20 cellular contexts compared by ENCODE assay signal in genomic region chr14:105283899-105284298, GRCh38. TPM values are rescaled to one million over a fixed set of nuclear protein-coding genes. Genes with fewer than 3 reads are reported as not detected.
A peak's percentile ranks its signal among the peaks of the same experiment; 100 is the strongest.
DNase-seq lines count a peak whose midpoint lies in the region; ATAC-seq lines count a peak whose summit lies in the region.
"Had no signal": no experiment of that assay in that cellular context is flagged by ENCODE, and none has a peak within 500 bp of the region (broad histone marks: within the 10 kb centered on the region; RNA-seq: fewer than 3 reads in every experiment).

No MANE protein-coding gene starts in this region.

- H3K27me3 Mint-ChIP-seq in T-helper 2 cell treated with Interferon-gamma antibody and Interleukin-4, amounts not matched to agents 5 μg/mL and 100 μg/mL, for 36 hours (ENCODE audit: low read depth) = no peaks in the 10 kb centered on the region
- H3K27me3 Mint-ChIP-seq in activated naive CD8-positive, alpha-beta T cell treated with anti-CD3 and anti-CD28 coated beads for 36 hours = no peaks in the 10 kb centered on the region
- H3K27me3 Mint-ChIP-seq in naive thymus-derived CD8-positive, alpha-beta T cell = no peaks in the 10 kb centered on the region

- peak; percentile 56 to 77 for ATAC-seq in naive thymus-derived CD8-positive, alpha-beta T cell
- ATAC-seq in HG02852 (IDR thresholded peaks at IDR 0.05; ENCODE audit: unreplicated experiment) = no peak
- ATAC-seq: body of pancreas, pancreas, Right ventricle myocardium inferior had no signal

- no peak for DNase-seq in T-helper 2 cell treated with Interferon-gamma antibody and Interleukin-4, amounts not matched to agents 5 μg/mL and 100 μg/mL, for 36 hours (ENCODE audit: low spot score)
- DNase-seq in T-helper 2 cell = no peak
- DNase-seq in H7 = peak; percentile 46
- DNase-seq in activated naive CD8-positive, alpha-beta T cell treated with anti-CD3 and anti-CD28 coated beads for 36 hours = no peak
- DNase-seq in naive thymus-derived CD8-positive, alpha-beta T cell = peak in 2 of 10 donors; percentile 19 to 29
- DNase-seq in NOMO-1 (lab: John Stamatoyannopoulos, UW; ENCODE audit: unreplicated experiment in 2 of 2) = no peak
- DNase-seq in COR-L47 (lab: John Stamatoyannopoulos, UW) = no peak
- DNase-seq: colonic mucosa; islet precursor cell; Karpas-422; NCI-H1092; NCI-H524; pancreas; right lobe of liver; stimulated activated CD4-positive, alpha-beta T cell treated with anti-CD3 and anti-CD28 coated beads, Interleukin-15, amount 100 ng/mL, for 24 hours had no signal

- H3K27ac Mint-ChIP-seq in T-helper 2 cell treated with Interferon-gamma antibody and Interleukin-4, amounts not matched to agents 5 μg/mL and 100 μg/mL, for 36 hours = peak overlapping the region; percentile 19
- peak overlapping the region; percentile 1 for H3K27ac Mint-ChIP-seq in activated naive CD8-positive, alpha-beta T cell treated with anti-CD3 and anti-CD28 coated beads for 36 hours
- H3K27ac Mint-ChIP-seq in naive thymus-derived CD8-positive, alpha-beta T cell = peak overlapping the region in 9 of 10 donors; percentile 26 to 88 (median 71)

- H3K36me3 Mint-ChIP-seq in T-helper 2 cell treated with Interferon-gamma antibody and Interleukin-4, amounts not matched to agents 5 μg/mL and 100 μg/mL, for 36 hours (ENCODE audit: low read depth) = peaks cover 4% of the 10 kb centered on the region
- H3K36me3 Mint-ChIP-seq in activated naive CD8-positive, alpha-beta T cell treated with anti-CD3 and anti-CD28 coated beads for 36 hours = no peaks in the 10 kb centered on the region
- peaks cover 0 to 20% (median 2%) of the 10 kb centered on the region in 3 donors for H3K36me3 Mint-ChIP-seq in naive thymus-derived CD8-positive, alpha-beta T cell

- no peaks in the 10 kb centered on the region; the same call in 1 of the 2 replicates for H3K36me3 ChIP-seq in H7 (replicated peaks; ENCODE audit: control insufficient read depth, insufficient read depth, low read length)
- H3K36me3 ChIP-seq: colonic mucosa, pancreas, right lobe of liver had no signal

- H3K4me3 ChIP-seq in H7 (ENCODE audit: insufficient read depth, low read depth, low read length) = no peak overlapping the region
- H3K4me3 ChIP-seq: body of pancreas, colonic mucosa, lung, pancreas, right lobe of liver, tibial nerve had no signal

- peaks cover 19% of the 10 kb centered on the region for H3K4me1 Mint-ChIP-seq in T-helper 2 cell treated with Interferon-gamma antibody and Interleukin-4, amounts not matched to agents 5 μg/mL and 100 μg/mL, for 36 hours (ENCODE audit: low read depth)
- peaks cover 19% of the 10 kb centered on the region for H3K4me1 Mint-ChIP-seq in activated naive CD8-positive, alpha-beta T cell treated with anti-CD3 and anti-CD28 coated beads for 36 hours
- peaks cover 23 to 64% (median 43%) of the 10 kb centered on the region in 4 donors for H3K4me1 Mint-ChIP-seq in naive thymus-derived CD8-positive, alpha-beta T cell

- peak overlapping the region; percentile 40 for H3K4me3 Mint-ChIP-seq in T-helper 2 cell treated with Interferon-gamma antibody and Interleukin-4, amounts not matched to agents 5 μg/mL and 100 μg/mL, for 36 hours
- peak overlapping the region; percentile 59 for H3K4me3 Mint-ChIP-seq in activated naive CD8-positive, alpha-beta T cell treated with anti-CD3 and anti-CD28 coated beads for 36 hours
- peak overlapping the region in 5 of 10 donors; percentile 34 to 52 (median 45) for H3K4me3 Mint-ChIP-seq in naive thymus-derived CD8-positive, alpha-beta T cell

- no peaks in the 10 kb centered on the region for H3K9me3 Mint-ChIP-seq in T-helper 2 cell treated with Interferon-gamma antibody and Interleukin-4, amounts not matched to agents 5 μg/mL and 100 μg/mL, for 36 hours
- H3K9me3 Mint-ChIP-seq in activated naive CD8-positive, alpha-beta T cell treated with anti-CD3 and anti-CD28 coated beads for 36 hours = no peaks in the 10 kb centered on the region
- H3K9me3 Mint-ChIP-seq in naive thymus-derived CD8-positive, alpha-beta T cell = no peaks in the 10 kb centered on the region

- POLR2A ChIA-PET in naive thymus-derived CD8-positive, alpha-beta T cell (lab: Charles Lee) = no interaction called here

- H3K27me3 ChIP-seq in H7 (ENCODE audit: control insufficient read depth, insufficient read depth, low read length) = no peaks in the 10 kb centered on the region
- H3K27me3 ChIP-seq: body of pancreas, colonic mucosa, pancreas, right lobe of liver, tibial nerve had no signal

RNA-seq across cellular contexts. Expression of gene BRF1, which starts 16.9 kb away (rescaled TPM):
- 18.5 and 24.6 TPM in 2 replicates for total RNA-seq in H7 (2014; rRNA removed; shearing (Covaris generic))
- 10 to 100 TPM; 21.9 to 22.8 TPM for total RNA-seq in activated naive CD8-positive, alpha-beta T cell treated with anti-CD3 and anti-CD28 coated beads for 36 hours
- total RNA-seq in naive thymus-derived CD8-positive, alpha-beta T cell = 10 to 100 TPM; 52.4 to 63.5 TPM
- 10 to 100 TPM in 1 of 3 donors, 1 to 10 TPM in 2; 7.1 to 10.9 (median 9.2) TPM for polyA plus RNA-seq in naive thymus-derived CD8-positive, alpha-beta T cell

RNA-seq across cellular contexts. Expression of gene PACS2, which starts 30.6 kb away (rescaled TPM):
- total RNA-seq in H7 (2014; rRNA removed; shearing (Covaris generic)) = 79.2 and 112 TPM in 2 replicates
- 10 to 100 TPM; 21.1 to 22.2 TPM for total RNA-seq in activated naive CD8-positive, alpha-beta T cell treated with anti-CD3 and anti-CD28 coated beads for 36 hours
- 10 to 100 TPM; 81.5 to 82.1 TPM for total RNA-seq in naive thymus-derived CD8-positive, alpha-beta T cell
- polyA plus RNA-seq in naive thymus-derived CD8-positive, alpha-beta T cell = 1 to 10 TPM; 1.7 to 6.1 (median 2.3) TPM

RNA-seq across cellular contexts. Expression of gene BTBD6, which starts 35.6 kb away (rescaled TPM):
- total RNA-seq in H7 (2014; rRNA removed; shearing (Covaris generic)) = 18.7 and 22.3 TPM in 2 replicates
- 10 to 100 TPM; 33.9 to 35.2 TPM for total RNA-seq in activated naive CD8-positive, alpha-beta T cell treated with anti-CD3 and anti-CD28 coated beads for 36 hours
- total RNA-seq in naive thymus-derived CD8-positive, alpha-beta T cell = 10 to 100 TPM; 42.0 to 42.8 TPM
- polyA plus RNA-seq in naive thymus-derived CD8-positive, alpha-beta T cell = 10 to 100 TPM in 2 of 3 donors, 1 to 10 TPM in 1; 5.5 to 15.6 (median 14.9) TPM

Comparison
In these comparisons a context has a peak if more than half of its experiments do, and no peak if none do; other contexts are left out.
1. H3K27ac Mint-ChIP-seq: peak in every context shown above with its lines; median percentile 71 in naive thymus-derived CD8-positive, alpha-beta T cell; 19 in T-helper 2 cell treated with Interferon-gamma antibody and Interleukin-4, amounts not matched to agents 5 μg/mL and 100 μg/mL, for 36 hours; 1 in activated naive CD8-positive, alpha-beta T cell treated with anti-CD3 and anti-CD28 coated beads for 36 hours.